In the genomic region with DNA sequence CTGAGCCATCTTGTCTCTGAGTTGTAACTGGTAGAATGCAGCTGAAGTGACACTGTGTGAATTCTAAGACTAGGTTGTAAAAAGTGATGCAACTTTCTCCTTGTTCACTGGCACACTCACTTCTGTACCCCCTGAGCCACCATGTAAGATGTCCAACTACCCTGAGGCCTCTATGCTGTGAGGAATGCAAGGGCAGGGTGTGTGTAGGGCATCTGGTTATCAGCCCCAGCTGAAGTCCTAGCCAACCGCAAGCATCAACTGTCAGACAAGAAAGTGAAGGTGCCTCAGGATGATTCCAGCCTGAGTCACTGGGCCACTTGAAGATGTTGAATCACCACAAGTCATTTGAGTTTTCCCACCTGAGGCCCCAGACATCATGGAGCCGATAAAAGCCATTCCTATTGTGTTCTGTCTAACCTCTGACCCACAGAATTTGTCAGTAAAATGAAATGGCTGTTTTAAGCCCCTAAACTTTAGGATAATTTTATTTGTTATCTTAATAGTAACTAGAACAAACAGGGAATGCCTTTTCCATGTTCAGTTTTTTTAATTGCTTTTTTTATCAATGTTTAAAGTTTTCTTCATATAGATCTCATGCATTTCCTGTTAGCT, we compare ENCODE assay signal across 1 cellular context.
A peak's percentile ranks its signal among the peaks of the same experiment; 100 is the strongest.
TF ChIP-seq lines count a peak whose summit lies in the region.

No MANE protein-coding gene starts in this region.

TF ChIP-seq in HCT116, 20 proteins besides CTCF, POLR2A, EP300 and RAD21:
- TF ChIP-seq POLR2AphosphoS5 (IDR thresholded peaks at IDR 0.05; ENCODE audit: low read depth, low read length) (peak; percentile 80), EGR1 (IDR thresholded peaks at IDR 0.05; ENCODE audit: low read depth) (no peak), EZH2phosphoT487 (IDR thresholded peaks at IDR 0.05; ENCODE audit: borderline replicate concordance) (no peak), TCF7L2 (IDR thresholded peaks at IDR 0.05; ENCODE audit: borderline replicate concordance, extremely low read depth, insufficient read depth, insufficient read length) (peak; percentile 93), CBX3 (IDR thresholded peaks at IDR 0.05; ENCODE audit: low read depth) (peak; percentile 95), SIN3A (IDR thresholded peaks at IDR 0.05; ENCODE audit: low read depth) (peak; percentile 99), ZFX (IDR thresholded peaks at IDR 0.05) (no peak), ELF1 (IDR thresholded peaks at IDR 0.05; ENCODE audit: borderline replicate concordance, low read depth) (no peak), JUND (IDR thresholded peaks at IDR 0.05) (peak; percentile 98), SRF (IDR thresholded peaks at IDR 0.05; ENCODE audit: low read depth) (peak; percentile 81), YY1 (IDR thresholded peaks at IDR 0.05; ENCODE audit: extremely low read depth, insufficient replicate concordance, low read depth, low read length) (peak; percentile 53), FOSL1 (IDR thresholded peaks at IDR 0.05; ENCODE audit: low read depth) (peak; percentile 98), EZH2 (IDR thresholded peaks at IDR 0.05) (no peak), ZNF274 (IDR thresholded peaks at IDR 0.05; ENCODE audit: low read depth, low read length) (no peak), SP1 (IDR thresholded peaks at IDR 0.05; ENCODE audit: low read depth) (peak; percentile 95), CEBPB (IDR thresholded peaks at IDR 0.05; ENCODE audit: low read depth) (peak; percentile 91)
- TF ChIP-seq, protein P1, sequence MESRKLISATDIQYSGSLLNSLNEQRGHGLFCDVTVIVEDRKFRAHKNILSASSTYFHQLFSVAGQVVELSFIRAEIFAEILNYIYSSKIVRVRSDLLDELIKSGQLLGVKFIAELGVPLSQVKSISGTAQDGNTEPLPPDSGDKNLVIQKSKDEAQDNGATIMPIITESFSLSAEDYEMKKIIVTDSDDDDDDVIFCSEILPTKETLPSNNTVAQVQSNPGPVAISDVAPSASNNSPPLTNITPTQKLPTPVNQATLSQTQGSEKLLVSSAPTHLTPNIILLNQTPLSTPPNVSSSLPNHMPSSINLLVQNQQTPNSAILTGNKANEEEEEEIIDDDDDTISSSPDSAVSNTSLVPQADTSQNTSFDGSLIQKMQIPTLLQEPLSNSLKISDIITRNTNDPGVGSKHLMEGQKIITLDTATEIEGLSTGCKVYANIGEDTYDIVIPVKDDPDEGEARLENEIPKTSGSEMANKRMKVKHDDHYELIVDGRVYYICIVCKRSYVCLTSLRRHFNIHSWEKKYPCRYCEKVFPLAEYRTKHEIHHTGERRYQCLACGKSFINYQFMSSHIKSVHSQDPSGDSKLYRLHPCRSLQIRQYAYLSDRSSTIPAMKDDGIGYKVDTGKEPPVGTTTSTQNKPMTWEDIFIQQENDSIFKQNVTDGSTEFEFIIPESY (IDR thresholded peaks at IDR 0.05; ENCODE audit: extremely low read depth, insufficient replicate concordance, low read length) = peak; percentile 53
- TF ChIP-seq, protein P2, sequence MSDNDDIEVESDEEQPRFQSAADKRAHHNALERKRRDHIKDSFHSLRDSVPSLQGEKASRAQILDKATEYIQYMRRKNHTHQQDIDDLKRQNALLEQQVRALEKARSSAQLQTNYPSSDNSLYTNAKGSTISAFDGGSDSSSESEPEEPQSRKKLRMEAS (IDR thresholded peaks at IDR 0.05) = peak; percentile 86
- TF ChIP-seq, protein P3, sequence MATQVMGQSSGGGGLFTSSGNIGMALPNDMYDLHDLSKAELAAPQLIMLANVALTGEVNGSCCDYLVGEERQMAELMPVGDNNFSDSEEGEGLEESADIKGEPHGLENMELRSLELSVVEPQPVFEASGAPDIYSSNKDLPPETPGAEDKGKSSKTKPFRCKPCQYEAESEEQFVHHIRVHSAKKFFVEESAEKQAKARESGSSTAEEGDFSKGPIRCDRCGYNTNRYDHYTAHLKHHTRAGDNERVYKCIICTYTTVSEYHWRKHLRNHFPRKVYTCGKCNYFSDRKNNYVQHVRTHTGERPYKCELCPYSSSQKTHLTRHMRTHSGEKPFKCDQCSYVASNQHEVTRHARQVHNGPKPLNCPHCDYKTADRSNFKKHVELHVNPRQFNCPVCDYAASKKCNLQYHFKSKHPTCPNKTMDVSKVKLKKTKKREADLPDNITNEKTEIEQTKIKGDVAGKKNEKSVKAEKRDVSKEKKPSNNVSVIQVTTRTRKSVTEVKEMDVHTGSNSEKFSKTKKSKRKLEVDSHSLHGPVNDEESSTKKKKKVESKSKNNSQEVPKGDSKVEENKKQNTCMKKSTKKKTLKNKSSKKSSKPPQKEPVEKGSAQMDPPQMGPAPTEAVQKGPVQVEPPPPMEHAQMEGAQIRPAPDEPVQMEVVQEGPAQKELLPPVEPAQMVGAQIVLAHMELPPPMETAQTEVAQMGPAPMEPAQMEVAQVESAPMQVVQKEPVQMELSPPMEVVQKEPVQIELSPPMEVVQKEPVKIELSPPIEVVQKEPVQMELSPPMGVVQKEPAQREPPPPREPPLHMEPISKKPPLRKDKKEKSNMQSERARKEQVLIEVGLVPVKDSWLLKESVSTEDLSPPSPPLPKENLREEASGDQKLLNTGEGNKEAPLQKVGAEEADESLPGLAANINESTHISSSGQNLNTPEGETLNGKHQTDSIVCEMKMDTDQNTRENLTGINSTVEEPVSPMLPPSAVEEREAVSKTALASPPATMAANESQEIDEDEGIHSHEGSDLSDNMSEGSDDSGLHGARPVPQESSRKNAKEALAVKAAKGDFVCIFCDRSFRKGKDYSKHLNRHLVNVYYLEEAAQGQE (IDR thresholded peaks at IDR 0.05; ENCODE audit: low read depth) = no peak
- TF ChIP-seq, protein P4, sequence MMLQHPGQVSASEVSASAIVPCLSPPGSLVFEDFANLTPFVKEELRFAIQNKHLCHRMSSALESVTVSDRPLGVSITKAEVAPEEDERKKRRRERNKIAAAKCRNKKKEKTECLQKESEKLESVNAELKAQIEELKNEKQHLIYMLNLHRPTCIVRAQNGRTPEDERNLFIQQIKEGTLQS (IDR thresholded peaks at IDR 0.05) = peak; percentile 77; the same call in 1 of the 2 replicates
